19 cellular contexts compared by ENCODE assay signal in genomic region chr18:36314098-36314497, GRCh38. TPM values are rescaled to one million over a fixed set of nuclear protein-coding genes. Genes with fewer than 3 reads are reported as not detected.
DNase-seq lines count a peak whose midpoint lies in the region; ATAC-seq and TF ChIP-seq lines count a peak whose summit lies in the region.
"Had no signal": no experiment of that assay in that cellular context is flagged by ENCODE, and none has a peak within 500 bp of the region (broad histone marks: within the 10 kb centered on the region; RNA-seq: fewer than 3 reads in every experiment).

No MANE protein-coding gene starts in this region.

- H3K9me3 ChIP-seq in OCI-LY7 (ENCODE audit: low read length) = no peaks in the 10 kb centered on the region
- H3K9me3 ChIP-seq: prostate gland had no signal

- H3K9me2 ChIP-seq in OCI-LY7 (ENCODE audit: insufficient read depth, low read length) = no peaks in the 10 kb centered on the region

- H3K4me3 ChIP-seq in AG10803 (ENCODE audit: low read length) (no peak overlapping the region), NB4 (ENCODE audit: low read depth, low read length) (no peak overlapping the region), cardiac fibroblast (replicated peaks in 1 of 2; ENCODE audit: low read depth in 2 of 2, low read length in 2 of 2) (no peak overlapping the region), OCI-LY7 (ENCODE audit: low read depth, low read length, poor library complexity, severe bottlenecking) (no peak overlapping the region)
- H3K4me3 ChIP-seq: esophagus squamous epithelium, lower lobe of right lung, prostate gland had no signal

- no peaks in the 10 kb centered on the region for H3K36me3 ChIP-seq in OCI-LY7 (ENCODE audit: insufficient read depth, low read length)
- H3K36me3 ChIP-seq: esophagus squamous epithelium, lower lobe of right lung, prostate gland had no signal

- DNase-seq in AG10803 (ENCODE audit: low read depth) (peak; percentile 80), NB4 (ENCODE audit: low read depth) (peak; percentile 16), cardiac fibroblast (ENCODE audit: low read depth in 2 of 2) (peak; percentile 75 to 93), left ventricle myocardium superior (no peak), islet precursor cell (no peak), OCI-LY7 (ENCODE audit: low spot score) (no peak), NK-92 (lab: John Stamatoyannopoulos, UW; ENCODE audit: unreplicated experiment) (no peak)
- DNase-seq: activated T-cell treated with anti-CD3 and anti-CD28 coated beads for 4 hours; esophagus squamous epithelium; lower lobe of right lung; naive thymus-derived CD4-positive, alpha-beta T cell; NCI-H2081; NCI-H524 treated with DMSO at 0.1 percent for 48 hours; T-helper 2 cell had no signal

- H3K4me2 ChIP-seq in OCI-LY7 (ENCODE audit: low read length) = no peak overlapping the region

- ATAC-seq in left ventricle myocardium superior (peak; percentile 25), HG03139 (IDR thresholded peaks at IDR 0.05; ENCODE audit: unreplicated experiment) (no peak)
- ATAC-seq: activated CD4-positive, CD25-positive, alpha-beta regulatory T cell treated with anti-CD3 and anti-CD28 coated beads, Interleukin-2, amount 50 U/mL, for 24 hours; activated naive CD4-positive, alpha-beta T cell treated with anti-CD3 and anti-CD28 coated beads, Interleukin-2, amount 50 U/mL, for 72 hours; naive thymus-derived CD4-positive, alpha-beta T cell had no signal

- CTCF ChIA-PET in OCI-LY7 (lab: Charles Lee; ENCODE audit: unreplicated experiment) = no interaction called here

- BruUV-seq in OCI-LY7 (replicated peaks; lab: Mats Ljungman, UMichigan) = no TSS peak

- POLR2A ChIA-PET in OCI-LY7 (lab: Charles Lee) = no interaction called here

- H4K20me1 ChIP-seq in OCI-LY7 (ENCODE audit: insufficient read depth, low read length) = no peaks in the 10 kb centered on the region

- no peaks in the 10 kb centered on the region for H3K79me2 ChIP-seq in OCI-LY7 (ENCODE audit: insufficient read depth, low read depth, low read length)

- TF ChIP-seq POLR2A in NB4 (IDR thresholded peaks at IDR 0.05; ENCODE audit: extremely low read depth, insufficient read length) = no peak

- TF ChIP-seq CTCF in AG10803 (conservative IDR thresholded peaks at IDR 0.05; ENCODE audit: low read length) (no peak), NB4 (IDR thresholded peaks at IDR 0.05; ENCODE audit: low read depth, low read length) (no peak), cardiac fibroblast (IDR thresholded peaks at IDR 0.05; ENCODE audit: low read depth, low read length) (no peak), OCI-LY7 (conservative IDR thresholded peaks at IDR 0.05; ENCODE audit: low read length) (no peak)

- H3K27ac ChIP-seq in OCI-LY7 (ENCODE audit: low read depth, low read length, poor library complexity, severe bottlenecking) = no peak overlapping the region
- H3K27ac ChIP-seq: esophagus squamous epithelium, lower lobe of right lung, prostate gland had no signal

- H3K4me1 ChIP-seq in OCI-LY7 (ENCODE audit: insufficient read depth, low read length, poor library complexity, severe bottlenecking) = no peaks in the 10 kb centered on the region
- H3K4me1 ChIP-seq: lower lobe of right lung, prostate gland had no signal

- intact Hi-C loops in left ventricle myocardium superior (cut with micrococcal nuclease) = no loop called here
- intact Hi-C loops in OCI-LY7 (cut with micrococcal nuclease; ENCODE audit: unreplicated experiment) = no loop called here

- no peak overlapping the region for H2AFZ ChIP-seq in OCI-LY7 (ENCODE audit: low read length)

RNA-seq across cellular contexts. Expression of gene FHOD3, which starts 16.6 kb away (rescaled TPM):
- total RNA-seq in left ventricle myocardium superior = 347 TPM
- 0.06 and 0.26 TPM in 2 replicates for total RNA-seq in OCI-LY7 (2014; rRNA removed; shearing (Covaris generic))
- total RNA-seq in OCI-LY7 (2022) = 2.4 and 2.5 TPM in 2 replicates
- total RNA-seq: activated naive CD4-positive, alpha-beta T cell treated with anti-CD3 and anti-CD28 coated beads, Interleukin-2, amount 50 U/mL, for 72 hours; HT-29; naive thymus-derived CD4-positive, alpha-beta T cell had no signal

Comparison
In these comparisons a context has a peak if more than half of its experiments do, and no peak if none do; other contexts are left out.
1. DNase-seq: peak in AG10803 (single experiment), NB4 (single experiment) and cardiac fibroblast (2 of 2); none in left ventricle myocardium superior (single experiment), islet precursor cell (single experiment), OCI-LY7 (single experiment) and NK-92 (single experiment).
2. RNA of gene FHOD3, which starts 16.6 kb away (total RNA-seq): 347 TPM in left ventricle myocardium superior (single experiment); 0.06 to 2.5 TPM in OCI-LY7; every median in the first group is over 10 times any median in the second.